ENCODE assay signal across 22 cellular contexts in genomic region chr6:163335056-163335455, GRCh38.
DNase-seq lines count a peak whose midpoint lies in the region; ATAC-seq and TF ChIP-seq lines count a peak whose summit lies in the region.
"Had no signal": no experiment of that assay in that cellular context is flagged by ENCODE, and none has a peak within 500 bp of the region (broad histone marks: within the 10 kb centered on the region; RNA-seq: fewer than 3 reads in every experiment).

No MANE protein-coding gene starts in this region.

- intact Hi-C loops in ascending aorta (cut with DNase I) = loop anchor here (2.0 to 10.0 kb wide), 3 partner anchors 82 to 750 kb away; partner anchors contain the start of genes PACRG and PRKN
- intact Hi-C loops in esophagus squamous epithelium (cut with DNase I) = no loop called here

- H3K9me3 ChIP-seq in ascending aorta (no peaks in the 10 kb centered on the region), esophagus squamous epithelium (no peaks in the 10 kb centered on the region), thoracic aorta (no peaks in the 10 kb centered on the region)
- H3K9me3 ChIP-seq: HAP-1 had no signal

- H3K4me3 Mint-ChIP-seq in neural crest cell = no peak overlapping the region
- H3K4me3 Mint-ChIP-seq: activated CD4-positive, alpha-beta T cell treated with anti-CD3 and anti-CD28 coated beads, Interleukin-2, amount 10 ng/mL, durations not matched to agents 7 days and 5 days; CD8-positive, alpha-beta T cell had no signal

- no peaks in the 10 kb centered on the region for H3K27me3 ChIP-seq in ascending aorta
- no peaks in the 10 kb centered on the region for H3K27me3 ChIP-seq in esophagus squamous epithelium
- no peaks in the 10 kb centered on the region for H3K27me3 ChIP-seq in thoracic aorta (replicated peaks; ENCODE audit: insufficient read depth)

- H3K4me1 ChIP-seq in ascending aorta (peaks cover 3 to 13% of the 10 kb centered on the region in 2 donors), esophagus squamous epithelium (peaks cover 8 to 31% (median 10%) of the 10 kb centered on the region in 3 donors), thoracic aorta (ENCODE audit: control insufficient read depth in 1 of 2, low read depth in 2 of 2) (peaks cover 8 to 26% of the 10 kb centered on the region in 2 donors)

- H3K9me3 Mint-ChIP-seq in neural crest cell = no peaks in the 10 kb centered on the region
- H3K9me3 Mint-ChIP-seq: activated CD4-positive, alpha-beta T cell treated with anti-CD3 and anti-CD28 coated beads, Interleukin-2, amount 10 ng/mL, durations not matched to agents 7 days and 5 days; CD8-positive, alpha-beta T cell had no signal

- DNase-seq in ascending aorta (ENCODE audit: low spot score in 2 of 2) = no peak
- DNase-seq in esophagus squamous epithelium (lab: John Stamatoyannopoulos, UW) = no peak
- no peak for DNase-seq in neural crest cell (ENCODE audit: low read depth, low spot score)
- DNase-seq in thoracic aorta (ENCODE audit: low spot score) = no peak
- DNase-seq in DMS153 (lab: John Stamatoyannopoulos, UW) = no peak
- no peak for DNase-seq in MV-4-11 (lab: John Stamatoyannopoulos, UW)
- DNase-seq in stimulated activated CD4-positive, alpha-beta T cell treated with anti-CD3 and anti-CD28 coated beads, Interleukin-1b, Interleukin-23, amount 100 ng/mL, for 48 hours = no peak
- no peak for DNase-seq in LoVo (ENCODE audit: low spot score)
- DNase-seq: activated CD4-positive, alpha-beta T cell treated with anti-CD3 and anti-CD28 coated beads, Interleukin-2, amount 10 ng/mL, durations not matched to agents 7 days and 5 days; activated CD8-positive, alpha-beta memory T cell treated with anti-CD3 and anti-CD28 coated beads, Interleukin-2, amount 50 U/mL, for 4 hours; activated gamma-delta T cell; CD8-positive, alpha-beta T cell; cerebellar nuclear complex; DMS79; NCI-H1436 treated with DMSO at 0.1 percent for 48 hours; NCI-H2171; NCI-H748 treated with DMSO at 0.1 percent for 48 hours; OCI-M1; SIG-M5; stimulated activated naive CD8-positive, alpha-beta T cell treated with anti-CD3 and anti-CD28 coated beads, Interleukin-15, Interleukin-2, amounts not matched to agents 100 U/mL and 50 U/mL, for 24 hours; T-helper 1 cell had no signal

- H3K36me3 ChIP-seq in ascending aorta = no peaks in the 10 kb centered on the region
- no peaks in the 10 kb centered on the region for H3K36me3 ChIP-seq in esophagus squamous epithelium
- H3K36me3 ChIP-seq in thoracic aorta = no peaks in the 10 kb centered on the region
- H3K36me3 ChIP-seq: HAP-1 had no signal

- H3K4me3 ChIP-seq in ascending aorta = peak overlapping the region in 1 of 2 donors; percentile 52
- H3K4me3 ChIP-seq in esophagus squamous epithelium = no peak overlapping the region
- H3K4me3 ChIP-seq in thoracic aorta = peak overlapping the region; percentile 63
- H3K4me3 ChIP-seq: HAP-1 had no signal

- TF ChIP-seq CTCF in ascending aorta (IDR thresholded peaks at IDR 0.05) (no peak), esophagus squamous epithelium (IDR thresholded peaks at IDR 0.05) (no peak), neural crest cell (conservative IDR thresholded peaks at IDR 0.05) (no peak), thoracic aorta (IDR thresholded peaks at IDR 0.05) (no peak)

- H3K4me1 Mint-ChIP-seq in neural crest cell = peaks cover 83% of the 10 kb centered on the region
- H3K4me1 Mint-ChIP-seq: activated CD4-positive, alpha-beta T cell treated with anti-CD3 and anti-CD28 coated beads, Interleukin-2, amount 10 ng/mL, durations not matched to agents 7 days and 5 days had no signal

- no peaks in the 10 kb centered on the region for H3K27me3 Mint-ChIP-seq in neural crest cell (ENCODE audit: low read depth)

- no peak for ATAC-seq in thoracic aorta (ENCODE audit: insufficient number of reproducible peaks, low FRiP score, low read depth)
- ATAC-seq: CD8-positive, alpha-beta T cell; stimulated activated naive CD8-positive, alpha-beta T cell treated with anti-CD3 and anti-CD28 coated beads, Interleukin-15, Interleukin-2, amounts not matched to agents 100 U/mL and 50 U/mL, for 24 hours had no signal

- H3K27ac ChIP-seq in ascending aorta = peak overlapping the region; percentile 71 to 77
- peak overlapping the region in 3 of 4 donors; percentile 51 to 68 (median 60) for H3K27ac ChIP-seq in esophagus squamous epithelium
- H3K27ac ChIP-seq in thoracic aorta = peak overlapping the region; percentile 66 to 87

- WGBS in esophagus squamous epithelium, 2 donors = 50 to 93% methylated on average over 1 to 6 of the region's 7 CpGs

- H3K27ac Mint-ChIP-seq in neural crest cell (ENCODE audit: unreplicated experiment) = peak overlapping the region; percentile 81
- H3K27ac Mint-ChIP-seq: activated CD4-positive, alpha-beta T cell treated with anti-CD3 and anti-CD28 coated beads, Interleukin-2, amount 10 ng/mL, durations not matched to agents 7 days and 5 days; CD8-positive, alpha-beta T cell had no signal

- no peak for TF ChIP-seq POLR2A in esophagus squamous epithelium (IDR thresholded peaks at IDR 0.05)

- H3K36me3 Mint-ChIP-seq in neural crest cell (ENCODE audit: low read depth) = no peaks in the 10 kb centered on the region
- H3K36me3 Mint-ChIP-seq: CD8-positive, alpha-beta T cell had no signal
